ENCODE assay signal across 21 cellular contexts in the genomic region with DNA sequence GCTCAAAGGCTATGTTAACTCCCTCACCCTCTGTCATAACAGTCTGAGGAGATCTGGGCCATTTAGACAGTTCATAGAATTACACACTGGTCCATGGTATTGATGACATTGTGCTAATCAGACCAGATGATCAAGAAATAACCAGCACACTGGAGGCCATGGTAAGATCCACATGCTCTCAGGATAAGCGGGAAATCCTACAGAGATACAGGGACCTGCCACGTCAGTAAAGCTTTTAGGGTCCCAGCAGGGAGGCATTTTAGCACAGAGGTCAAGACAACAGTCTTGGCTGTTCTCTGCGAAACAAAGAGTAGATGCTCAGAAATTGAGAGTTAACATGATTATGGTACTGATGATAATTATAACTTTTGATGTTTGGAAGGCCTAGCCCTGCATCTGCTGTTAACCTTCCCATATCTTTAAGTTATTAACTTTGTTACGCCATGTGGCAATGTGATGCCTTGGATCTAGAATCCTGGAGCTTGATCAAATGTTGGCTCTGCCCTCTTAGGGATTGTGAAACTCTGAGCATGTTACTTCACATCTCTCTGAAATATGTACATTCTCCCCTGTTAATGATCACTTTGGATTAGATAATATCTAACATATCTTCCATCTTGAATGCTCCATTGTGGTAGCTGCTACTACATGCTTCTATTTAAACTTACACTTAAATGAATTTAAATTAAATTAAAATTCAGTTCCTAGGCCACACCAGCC.
DNase-seq lines count a peak whose midpoint lies in the region; ATAC-seq and TF ChIP-seq lines count a peak whose summit lies in the region.
"Had no signal": no experiment of that assay in that cellular context is flagged by ENCODE, and none has a peak within 500 bp of the region (broad histone marks: within the 10 kb centered on the region; RNA-seq: fewer than 3 reads in every experiment).

No MANE protein-coding gene starts in this region.

- H3K27me3 ChIP-seq in prostate gland (replicated peaks; ENCODE audit: insufficient read depth) = no peaks in the 10 kb centered on the region
- H3K27me3 ChIP-seq in effector memory CD4-positive, alpha-beta T cell (replicated peaks; ENCODE audit: control insufficient read depth, insufficient read depth, low read length, poor library complexity, severe bottlenecking) = no peaks in the 10 kb centered on the region
- H3K27me3 ChIP-seq: BLaER1 had no signal

- WGBS in prostate gland = 86% methylated on average over 4 of the region's 4 CpGs

- no peak for TF ChIP-seq POLR2A in prostate gland (IDR thresholded peaks at IDR 0.05)

- DNase-seq in GM03348 (ENCODE audit: low spot score) = peak; percentile 10
- DNase-seq in NCI-H2227 treated with DMSO at 0.1 percent for 48 hours (lab: John Stamatoyannopoulos, UW) = peak; percentile 95
- peak; percentile 53 for DNase-seq in epithelial cell of esophagus (ENCODE audit: low read depth)
- peak; percentile 9 for DNase-seq in prostate gland (ENCODE audit: low spot score)
- no peak for DNase-seq in effector memory CD4-positive, alpha-beta T cell
- DNase-seq in natural killer cell = no peak
- DNase-seq: CD4-positive, CD25-positive, alpha-beta regulatory T cell; DMS53; GOT3; HCEC 1CT; NCI-H1092; NCI-H1417 treated with DMSO at 0.1 percent for 48 hours; NCI-H1694 treated with DMSO at 0.1 percent for 48 hours; NCI-H2081; NCI-H345; NCI-H524; NCI-H774; SK-N-SH had no signal

- intact Hi-C loops in prostate gland (cut with DNase I) = no loop called here
- intact Hi-C loops in natural killer cell (cut with micrococcal nuclease) = no loop called here

- H3K4me1 ChIP-seq in prostate gland (replicated peaks) = no peaks in the 10 kb centered on the region
- H3K4me1 ChIP-seq in effector memory CD4-positive, alpha-beta T cell (ENCODE audit: control insufficient read depth, insufficient read depth, low read length, poor library complexity, severe bottlenecking) = no peaks in the 10 kb centered on the region
- H3K4me1 ChIP-seq: BLaER1 had no signal

- H3K9me3 Mint-ChIP-seq in natural killer cell = peaks cover 11 to 12% of the 10 kb centered on the region in 2 donors

- H3K9me3 ChIP-seq in prostate gland = no peaks in the 10 kb centered on the region
- H3K9me3 ChIP-seq in effector memory CD4-positive, alpha-beta T cell (ENCODE audit: control insufficient read depth, low read length) = no peaks in the 10 kb centered on the region
- H3K9me3 ChIP-seq: SK-N-SH had no signal

- no peaks in the 10 kb centered on the region for H3K36me3 ChIP-seq in prostate gland
- no peaks in the 10 kb centered on the region for H3K36me3 ChIP-seq in effector memory CD4-positive, alpha-beta T cell (ENCODE audit: control insufficient read depth, insufficient read depth, low read length)
- H3K36me3 ChIP-seq: BLaER1 had no signal

- H3K4me3 ChIP-seq in epithelial cell of esophagus (ENCODE audit: low read length) (no peak overlapping the region), prostate gland (no peak overlapping the region)
- no peak overlapping the region for H3K4me3 ChIP-seq in effector memory CD4-positive, alpha-beta T cell (ENCODE audit: insufficient read depth, low read depth, low read length, poor library complexity, severe bottlenecking)
- H3K4me3 ChIP-seq: BLaER1 had no signal

- H3K27ac ChIP-seq in prostate gland = no peak overlapping the region
- H3K27ac ChIP-seq in effector memory CD4-positive, alpha-beta T cell (ENCODE audit: insufficient read depth, low read length, poor library complexity, severe bottlenecking) = no peak overlapping the region
- H3K27ac ChIP-seq: BLaER1, HL-60 had no signal

- no peak overlapping the region for H3K27ac Mint-ChIP-seq in natural killer cell
- H3K27ac Mint-ChIP-seq: CD4-positive, CD25-positive, alpha-beta regulatory T cell had no signal

- H3K4me1 Mint-ChIP-seq in natural killer cell = no peaks in the 10 kb centered on the region
- H3K4me1 Mint-ChIP-seq: CD4-positive, CD25-positive, alpha-beta regulatory T cell had no signal

- ATAC-seq in natural killer cell (no peak), GM18511 (IDR thresholded peaks at IDR 0.05; ENCODE audit: unreplicated experiment) (no peak)

- no peaks in the 10 kb centered on the region for H3K27me3 Mint-ChIP-seq in natural killer cell (ENCODE audit: low read depth in 2 of 2)
- H3K27me3 Mint-ChIP-seq: CD4-positive, CD25-positive, alpha-beta regulatory T cell had no signal

- no peaks in the 10 kb centered on the region for H3K36me3 Mint-ChIP-seq in natural killer cell
- H3K36me3 Mint-ChIP-seq: CD4-positive, CD25-positive, alpha-beta regulatory T cell had no signal

- H3K4me3 Mint-ChIP-seq in natural killer cell = no peak overlapping the region
- H3K4me3 Mint-ChIP-seq: CD4-positive, CD25-positive, alpha-beta regulatory T cell had no signal

- TF ChIP-seq CTCF in epithelial cell of esophagus (IDR thresholded peaks at IDR 0.05; ENCODE audit: insufficient read depth, low read depth, low read length, missing control alignments) (no peak), prostate gland (IDR thresholded peaks at IDR 0.05) (no peak), natural killer cell (IDR thresholded peaks at IDR 0.05) (no peak)

Comparison
In these comparisons a context has a peak if more than half of its experiments do, and no peak if none do; other contexts are left out.
1. DNase-seq: peak in GM03348 (single experiment), NCI-H2227 treated with DMSO at 0.1 percent for 48 hours (single experiment), epithelial cell of esophagus (single experiment) and prostate gland (single experiment); none in effector memory CD4-positive, alpha-beta T cell (0 of 3) and natural killer cell (single experiment).